2 cellular contexts compared by ENCODE assay signal in the genomic region with DNA sequence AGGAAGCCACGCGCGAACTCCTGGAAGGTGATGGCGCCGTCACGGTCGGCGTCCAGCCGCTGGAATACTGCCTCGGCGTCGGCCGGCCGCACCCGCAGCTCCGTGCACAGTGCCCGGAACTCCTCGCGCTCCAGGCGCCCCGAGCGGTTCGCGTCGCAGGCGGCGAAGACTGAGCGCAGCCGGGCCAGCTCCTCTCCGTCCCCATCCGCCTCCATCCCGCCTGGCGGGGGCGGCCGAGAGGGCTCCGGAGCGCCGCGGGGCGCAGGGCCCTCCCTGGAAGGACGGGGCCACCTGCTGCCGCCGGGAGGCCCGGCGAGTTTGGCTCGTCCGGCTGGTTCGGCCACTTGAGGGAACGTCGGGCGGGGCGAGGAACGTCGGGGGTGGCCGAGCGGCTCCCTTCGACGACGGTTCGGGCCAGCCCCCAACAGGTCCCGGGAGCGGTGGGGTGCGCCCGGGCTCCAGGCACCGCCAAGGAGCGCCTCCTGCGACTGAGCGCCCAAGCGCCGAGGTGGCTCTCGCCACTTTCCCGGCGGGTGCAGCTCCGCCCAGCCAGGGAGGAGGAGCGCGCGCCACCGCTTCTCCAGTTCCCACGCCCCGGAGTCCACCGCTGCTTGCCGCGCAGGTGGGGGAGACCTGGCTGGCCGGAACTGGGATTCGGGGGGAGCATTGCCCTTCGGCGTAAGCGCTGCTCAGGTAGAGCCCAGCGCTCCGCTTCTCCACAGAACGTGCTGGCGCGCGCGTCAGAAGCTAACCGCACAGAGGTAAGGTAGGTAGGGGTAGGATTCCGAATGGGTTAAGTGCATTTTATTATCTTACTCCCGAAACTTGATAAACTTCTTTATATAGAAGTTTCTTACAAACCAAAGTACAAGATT.
TF ChIP-seq lines count a peak whose summit lies in the region.

A gene (minus strand): TSS at position 490 of the 875 bp plus-strand sequence. CDS start 275 bp downstream, at position 215.

TF ChIP-seq in liver, 16 proteins besides CTCF, POLR2A, EP300 and RAD21 (continued from another document):
- TF ChIP-seq, protein P1, sequence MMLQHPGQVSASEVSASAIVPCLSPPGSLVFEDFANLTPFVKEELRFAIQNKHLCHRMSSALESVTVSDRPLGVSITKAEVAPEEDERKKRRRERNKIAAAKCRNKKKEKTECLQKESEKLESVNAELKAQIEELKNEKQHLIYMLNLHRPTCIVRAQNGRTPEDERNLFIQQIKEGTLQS (IDR thresholded peaks at IDR 0.05): no peak
- TF ChIP-seq EGR1 (IDR thresholded peaks at IDR 0.05; ENCODE audit: low read depth in 2 of 2) (no peak), HNF4G (IDR thresholded peaks at IDR 0.05) (no peak)

TF ChIP-seq in HepG2, 621 proteins besides CTCF, POLR2A, EP300 and RAD21 (continued from another document):
- TF ChIP-seq, protein P2, sequence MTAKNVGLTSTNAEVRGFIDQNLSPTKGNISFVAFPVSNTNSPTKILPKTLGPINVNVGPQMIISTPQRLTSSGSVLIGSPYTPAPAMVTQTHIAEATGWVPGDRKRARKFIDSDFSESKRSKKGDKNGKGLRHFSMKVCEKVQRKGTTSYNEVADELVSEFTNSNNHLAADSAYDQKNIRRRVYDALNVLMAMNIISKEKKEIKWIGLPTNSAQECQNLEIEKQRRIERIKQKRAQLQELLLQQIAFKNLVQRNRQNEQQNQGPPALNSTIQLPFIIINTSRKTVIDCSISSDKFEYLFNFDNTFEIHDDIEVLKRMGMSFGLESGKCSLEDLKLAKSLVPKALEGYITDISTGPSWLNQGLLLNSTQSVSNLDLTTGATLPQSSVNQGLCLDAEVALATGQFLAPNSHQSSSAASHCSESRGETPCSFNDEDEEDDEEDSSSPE (CRISPR knock-in tag; IDR thresholded peaks at IDR 0.05): no peak
- no peak for TF ChIP-seq ZNF839 (CRISPR knock-in tag; IDR thresholded peaks at IDR 0.05; ENCODE audit: borderline replicate concordance)
- TF ChIP-seq MYC (CRISPR knock-in tag; IDR thresholded peaks at IDR 0.05; ENCODE audit: borderline replicate concordance): no peak
- TF ChIP-seq, protein P1 (CRISPR knock-in tag; IDR thresholded peaks at IDR 0.05): no peak
- TF ChIP-seq, protein P3, sequence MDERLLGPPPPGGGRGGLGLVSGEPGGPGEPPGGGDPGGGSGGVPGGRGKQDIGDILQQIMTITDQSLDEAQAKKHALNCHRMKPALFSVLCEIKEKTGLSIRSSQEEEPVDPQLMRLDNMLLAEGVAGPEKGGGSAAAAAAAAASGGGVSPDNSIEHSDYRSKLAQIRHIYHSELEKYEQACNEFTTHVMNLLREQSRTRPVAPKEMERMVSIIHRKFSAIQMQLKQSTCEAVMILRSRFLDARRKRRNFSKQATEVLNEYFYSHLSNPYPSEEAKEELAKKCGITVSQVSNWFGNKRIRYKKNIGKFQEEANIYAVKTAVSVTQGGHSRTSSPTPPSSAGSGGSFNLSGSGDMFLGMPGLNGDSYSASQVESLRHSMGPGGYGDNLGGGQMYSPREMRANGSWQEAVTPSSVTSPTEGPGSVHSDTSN (CRISPR knock-in tag; IDR thresholded peaks at IDR 0.05): no peak
- TF ChIP-seq SP1 (IDR thresholded peaks at IDR 0.05): no peak
- TF ChIP-seq SP1 (CRISPR knock-in tag; IDR thresholded peaks at IDR 0.05): no peak
